16 cellular contexts compared by ENCODE assay signal in genomic region chr6:111367393-111368088, GRCh38.
DNase-seq lines count a peak whose midpoint lies in the region; ATAC-seq and TF ChIP-seq lines count a peak whose summit lies in the region.
"Had no signal": no experiment of that assay in that cellular context is flagged by ENCODE, and none has a peak within 500 bp of the region (broad histone marks: within the 10 kb centered on the region; RNA-seq: fewer than 3 reads in every experiment).

No MANE protein-coding gene starts in this region.

- intact Hi-C loops in HCT116 (cut with micrococcal nuclease) (loop anchor here (10.0 kb wide), 2 partner anchors 107 to 197 kb away; no protein-coding TSS in a partner anchor), sigmoid colon (cut with DNase I) (loop anchor here (5.0 to 10.0 kb wide), 2 partner anchors 115 to 197 kb away; partner anchors contain the start of gene REV3L)
- intact Hi-C loops in activated CD8-positive, alpha-beta T cell treated with anti-CD3 and anti-CD28 coated beads for 36 hours (cut with micrococcal nuclease) = no loop called here

- H3K4me3 Mint-ChIP-seq in activated CD4-positive, alpha-beta T cell treated with anti-CD3 and anti-CD28 coated beads, Interleukin-2, amount 10 ng/mL, durations not matched to agents 7 days and 5 days = no peak overlapping the region
- no peak overlapping the region for H3K4me3 Mint-ChIP-seq in activated CD8-positive, alpha-beta T cell treated with anti-CD3 and anti-CD28 coated beads for 36 hours
- H3K4me3 Mint-ChIP-seq: CD4-positive, alpha-beta T cell; stimulated activated memory B cell treated with anti-CD40 and anti-IgM and Interleukin-4, amounts not matched to agents 10 μg/mL and 1 μg/mL and 100 μg/mL, for 72 hours; T-helper 1 cell treated with Interleukin-12 subunit alpha and Interleukin-12 subunit beta and Interleukin-4 antibody, amounts not matched to agents 30 μg/mL and 1 μg/mL, for 36 hours had no signal

- no peak for TF ChIP-seq CTCF in HCT116 (IDR thresholded peaks at IDR 0.05 in 2 of 3, conservative IDR thresholded peaks at IDR 0.05 in 1 of 3; ENCODE audit: borderline replicate concordance in 1 of 3, insufficient read depth in 1 of 3, low read depth in 2 of 3, low read length in 2 of 3)
- no peak for TF ChIP-seq CTCF in activated CD8-positive, alpha-beta T cell treated with anti-CD3 and anti-CD28 coated beads for 36 hours (IDR thresholded peaks at IDR 0.05)
- TF ChIP-seq CTCF in sigmoid colon (IDR thresholded peaks at IDR 0.05) = no peak

- H3K9ac ChIP-seq in HCT116 (ENCODE audit: low read length) = no peak overlapping the region

- CTCF ChIA-PET in activated CD4-positive, alpha-beta T cell treated with anti-CD3 and anti-CD28 coated beads, Interleukin-2, amount 10 ng/mL, durations not matched to agents 7 days and 5 days (lab: Charles Lee) = interaction anchor here (0.8 to 1.6 kb wide), 4 partner anchors 22 to 198 kb away, joined by 3 to 4 read pairs (median 4); a partner anchor contains a TSS
- CTCF ChIA-PET in HCT116 (lab: Charles Lee) = no interaction called here
- CTCF ChIA-PET in activated CD8-positive, alpha-beta T cell treated with anti-CD3 and anti-CD28 coated beads for 36 hours (lab: Charles Lee) = interaction anchor here (0.7 to 1.6 kb wide), 2 partner anchors 13 to 111 kb away, joined by 3 to 5 read pairs; no protein-coding TSS in a partner anchor

- no peaks in the 10 kb centered on the region for H3K79me2 ChIP-seq in HCT116 (ENCODE audit: insufficient read depth, low read length)

- POLR2A ChIA-PET in activated CD4-positive, alpha-beta T cell treated with anti-CD3 and anti-CD28 coated beads, Interleukin-2, amount 10 ng/mL, durations not matched to agents 7 days and 5 days (lab: Charles Lee) = no interaction called here
- POLR2A ChIA-PET in HCT116 (lab: Charles Lee) = no interaction called here
- POLR2A ChIA-PET in activated CD8-positive, alpha-beta T cell treated with anti-CD3 and anti-CD28 coated beads for 36 hours (lab: Charles Lee) = no interaction called here

- peaks cover 0 to 3% of the 10 kb centered on the region in 2 experiments; a peak in 1 of 4 replicates for H3K36me3 ChIP-seq in HCT116 (ENCODE audit: control insufficient read depth in 1 of 2, insufficient read depth in 2 of 2, low read length in 2 of 2)
- peaks cover 0 to 30% (median 0%) of the 10 kb centered on the region in 4 donors for H3K36me3 ChIP-seq in sigmoid colon

- H3K9me3 Mint-ChIP-seq in activated CD4-positive, alpha-beta T cell treated with anti-CD3 and anti-CD28 coated beads, Interleukin-2, amount 10 ng/mL, durations not matched to agents 7 days and 5 days = no peaks in the 10 kb centered on the region
- H3K9me3 Mint-ChIP-seq in activated CD8-positive, alpha-beta T cell treated with anti-CD3 and anti-CD28 coated beads for 36 hours = no peaks in the 10 kb centered on the region
- H3K9me3 Mint-ChIP-seq: CD4-positive, alpha-beta T cell; stimulated activated memory B cell treated with anti-CD40 and anti-IgM and Interleukin-4, amounts not matched to agents 10 μg/mL and 1 μg/mL and 100 μg/mL, for 72 hours; T-helper 1 cell treated with Interleukin-12 subunit alpha and Interleukin-12 subunit beta and Interleukin-4 antibody, amounts not matched to agents 30 μg/mL and 1 μg/mL, for 36 hours had no signal

- H3K27me3 ChIP-seq in HCT116 (ENCODE audit: insufficient read depth, low read length) = no peaks in the 10 kb centered on the region
- H3K27me3 ChIP-seq in sigmoid colon = no peaks in the 10 kb centered on the region

- peaks cover 16% of the 10 kb centered on the region for H3K36me3 Mint-ChIP-seq in activated CD4-positive, alpha-beta T cell treated with anti-CD3 and anti-CD28 coated beads, Interleukin-2, amount 10 ng/mL, durations not matched to agents 7 days and 5 days (ENCODE audit: low read depth)
- peaks cover 17% of the 10 kb centered on the region for H3K36me3 Mint-ChIP-seq in activated CD8-positive, alpha-beta T cell treated with anti-CD3 and anti-CD28 coated beads for 36 hours (ENCODE audit: low read depth)

- H3K4me1 ChIP-seq in HCT116 (ENCODE audit: control insufficient read depth in 1 of 2, insufficient read depth in 2 of 2, low read length in 2 of 2) (no peaks in the 10 kb centered on the region), sigmoid colon (peaks cover 0 to 33% (median 16%) of the 10 kb centered on the region in 4 donors)

- TSS peak; percentile 16 for BruUV-seq in HCT116 (replicated peaks; lab: Mats Ljungman, UMichigan)

- H2AFZ ChIP-seq in HCT116 (ENCODE audit: low read depth, low read length, poor library complexity, severe bottlenecking) = no peak overlapping the region

- RAD21 ChIA-PET in HCT116 (lab: Charles Lee; ENCODE audit: low non-redundant PET in 1 of 2, low total read pairs in 2 of 2, uncharacterized antibody in 2 of 2, unreplicated experiment in 2 of 2) = no interaction called here

- H4K20me1 ChIP-seq in HCT116 (ENCODE audit: insufficient read depth) = no peaks in the 10 kb centered on the region

- no peak overlapping the region for H3K4me2 ChIP-seq in HCT116 (ENCODE audit: low read length)

- no peak for ATAC-seq in HCT116
- peak; percentile 65 for ATAC-seq in activated CD8-positive, alpha-beta T cell treated with anti-CD3 and anti-CD28 coated beads for 36 hours
- ATAC-seq in GM18858 (IDR thresholded peaks at IDR 0.05; ENCODE audit: unreplicated experiment) = no peak
- ATAC-seq: stimulated activated memory B cell treated with anti-CD40 and anti-IgM and Interleukin-4, amounts not matched to agents 10 μg/mL and 1 μg/mL and 100 μg/mL, for 72 hours had no signal

- no peak overlapping the region for H3K4me3 ChIP-seq in HCT116 (replicated peaks in 1 of 2; ENCODE audit: low read depth in 1 of 2, low read length in 2 of 2)
- H3K4me3 ChIP-seq in sigmoid colon = no peak overlapping the region

- peak; percentile 28 for DNase-seq in activated CD4-positive, alpha-beta T cell treated with anti-CD3 and anti-CD28 coated beads, Interleukin-2, amount 10 ng/mL, durations not matched to agents 7 days and 5 days
- DNase-seq in activated CD4-positive, alpha-beta T cell treated with anti-CD3 and anti-CD28 coated beads, Interleukin-2, amount 50 U/mL, for 48 hours = no peak
- DNase-seq in HCT116 (ENCODE audit: low read depth, low spot score) = no peak
- DNase-seq in activated CD8-positive, alpha-beta T cell treated with anti-CD3 and anti-CD28 coated beads for 36 hours = peak; percentile 42
- DNase-seq in sigmoid colon = no peak
- DNase-seq in GDM1 (lab: John Stamatoyannopoulos, UW) = no peak
- DNase-seq in cerebellar nuclear complex (lab: John Stamatoyannopoulos, UW) = no peak
- DNase-seq: activated gamma-delta T cell; CD4-positive, alpha-beta T cell; effector CD8-positive, alpha-beta T cell; foreskin melanocyte; NCI-H2081 treated with DMSO at 0.1 percent for 48 hours; stimulated activated CD4-positive, alpha-beta T cell treated with anti-CD3 and anti-CD28 coated beads, Interleukin-4, amount 100 ng/mL, for 4 hours had no signal

- H3K27me3 Mint-ChIP-seq in activated CD4-positive, alpha-beta T cell treated with anti-CD3 and anti-CD28 coated beads, Interleukin-2, amount 10 ng/mL, durations not matched to agents 7 days and 5 days = no peaks in the 10 kb centered on the region
- H3K27me3 Mint-ChIP-seq in activated CD8-positive, alpha-beta T cell treated with anti-CD3 and anti-CD28 coated beads for 36 hours = no peaks in the 10 kb centered on the region
- H3K27me3 Mint-ChIP-seq: CD4-positive, alpha-beta T cell; stimulated activated memory B cell treated with anti-CD40 and anti-IgM and Interleukin-4, amounts not matched to agents 10 μg/mL and 1 μg/mL and 100 μg/mL, for 72 hours had no signal

- WGBS in sigmoid colon, 2 donors = 82 to 92% methylated on average over 9 of the region's 9 CpGs

- H3K9me2 ChIP-seq in HCT116 (ENCODE audit: insufficient read depth) = no peaks in the 10 kb centered on the region

- H3K4me1 Mint-ChIP-seq in activated CD4-positive, alpha-beta T cell treated with anti-CD3 and anti-CD28 coated beads, Interleukin-2, amount 10 ng/mL, durations not matched to agents 7 days and 5 days = peaks cover 16% of the 10 kb centered on the region
- peaks cover 10% of the 10 kb centered on the region for H3K4me1 Mint-ChIP-seq in activated CD8-positive, alpha-beta T cell treated with anti-CD3 and anti-CD28 coated beads for 36 hours (ENCODE audit: low read depth)
- H3K4me1 Mint-ChIP-seq: stimulated activated memory B cell treated with anti-CD40 and anti-IgM and Interleukin-4, amounts not matched to agents 10 μg/mL and 1 μg/mL and 100 μg/mL, for 72 hours had no signal

- H3K27ac Mint-ChIP-seq in activated CD4-positive, alpha-beta T cell treated with anti-CD3 and anti-CD28 coated beads, Interleukin-2, amount 10 ng/mL, durations not matched to agents 7 days and 5 days = no peak overlapping the region
- no peak overlapping the region for H3K27ac Mint-ChIP-seq in activated CD8-positive, alpha-beta T cell treated with anti-CD3 and anti-CD28 coated beads for 36 hours
- H3K27ac Mint-ChIP-seq: CD4-positive, alpha-beta T cell; stimulated activated memory B cell treated with anti-CD40 and anti-IgM and Interleukin-4, amounts not matched to agents 10 μg/mL and 1 μg/mL and 100 μg/mL, for 72 hours; T-helper 1 cell treated with Interleukin-12 subunit alpha and Interleukin-12 subunit beta and Interleukin-4 antibody, amounts not matched to agents 30 μg/mL and 1 μg/mL, for 36 hours had no signal

- no peak for TF ChIP-seq RAD21 in HCT116 (IDR thresholded peaks at IDR 0.05; ENCODE audit: low read depth)

- H3K27ac ChIP-seq in HCT116 (ENCODE audit: low read depth, low read length) (no peak overlapping the region), sigmoid colon (peak overlapping the region in 3 of 4 donors; percentile 70 to 76 (median 71))

- TF ChIP-seq EP300 in sigmoid colon (IDR thresholded peaks at IDR 0.05) = peak in 1 of 4 donors; percentile 7

- no peaks in the 10 kb centered on the region for H3K9me3 ChIP-seq in HCT116 (ENCODE audit: control insufficient read depth in 1 of 2, insufficient read depth in 1 of 2, low read depth in 1 of 2, low read length in 2 of 2)
- H3K9me3 ChIP-seq in sigmoid colon = no peaks in the 10 kb centered on the region

- TF ChIP-seq POLR2A in HCT116 (IDR thresholded peaks at IDR 0.05; ENCODE audit: borderline replicate concordance, extremely low read depth, insufficient read depth, insufficient read length) (no peak), sigmoid colon (IDR thresholded peaks at IDR 0.05) (no peak)

TF ChIP-seq in HCT116, 20 proteins besides CTCF, POLR2A, EP300 and RAD21 (continues in another document):
- TF ChIP-seq FOSL1 (IDR thresholded peaks at IDR 0.05; ENCODE audit: low read depth) = no peak
- no peak for TF ChIP-seq EZH2 (IDR thresholded peaks at IDR 0.05)
- TF ChIP-seq SIN3A (IDR thresholded peaks at IDR 0.05; ENCODE audit: low read depth) = no peak
- TF ChIP-seq ATF3 (IDR thresholded peaks at IDR 0.05) = no peak

Comparison
In these comparisons a context has a peak if more than half of its experiments do, and no peak if none do; other contexts are left out.
1. DNase-seq: peak in activated CD4-positive, alpha-beta T cell treated with anti-CD3 and anti-CD28 coated beads, Interleukin-2, amount 10 ng/mL, durations not matched to agents 7 days and 5 days (single experiment) and activated CD8-positive, alpha-beta T cell treated with anti-CD3 and anti-CD28 coated beads for 36 hours (single experiment); none in activated CD4-positive, alpha-beta T cell treated with anti-CD3 and anti-CD28 coated beads, Interleukin-2, amount 50 U/mL, for 48 hours (0 of 2), HCT116 (single experiment), sigmoid colon (single experiment), GDM1 (single experiment) and cerebellar nuclear complex (0 of 2).